13 cellular contexts compared by ENCODE assay signal in genomic region chr7:101696-102376, GRCh38.
DNase-seq lines count a peak whose midpoint lies in the region; ATAC-seq, FAIRE-seq and TF ChIP-seq lines count a peak whose summit lies in the region.
"Had no signal": no experiment of that assay in that cellular context is flagged by ENCODE, and none has a peak within 500 bp of the region (broad histone marks: within the 10 kb centered on the region; RNA-seq: fewer than 3 reads in every experiment).

No MANE protein-coding gene starts in this region.

- H2BK12ac ChIP-seq in neuronal stem cell (ENCODE audit: low read length), result no peak overlapping the region

- H3K14ac ChIP-seq in neuronal stem cell (ENCODE audit: low read length), result no peak overlapping the region

- no CpG with 5 or more reads among the region's 13 CpGs for WGBS in neuronal stem cell (ENCODE audit: extremely low coverage in 2 of 2, insufficient read length in 2 of 2, insufficient replicate concordance in 1 of 2), 2 donors

- no peak overlapping the region for H3K4me2 ChIP-seq in neuronal stem cell (ENCODE audit: insufficient read depth, low read length, poor library complexity, severe bottlenecking)

- no peak overlapping the region for H3K4me3 Mint-ChIP-seq in activated CD8-positive, alpha-beta T cell treated with anti-CD3 and anti-CD28 coated beads, Interleukin-2, amount 10 ng/mL, durations not matched to agents 7 days and 5 days
- no peak overlapping the region for H3K4me3 Mint-ChIP-seq in activated CD8-positive, alpha-beta T cell treated with anti-CD3 and anti-CD28 coated beads for 36 hours
- H3K4me3 Mint-ChIP-seq in T-helper 17 cell, result no peak overlapping the region
- H3K4me3 Mint-ChIP-seq: mesothelial cell of epicardium had no signal

- CTCF ChIA-PET in activated CD8-positive, alpha-beta T cell treated with anti-CD3 and anti-CD28 coated beads, Interleukin-2, amount 10 ng/mL, durations not matched to agents 7 days and 5 days (lab: Charles Lee), result no interaction called here
- CTCF ChIA-PET in activated CD8-positive, alpha-beta T cell treated with anti-CD3 and anti-CD28 coated beads for 36 hours (lab: Charles Lee), result no interaction called here

- no peaks in the 10 kb centered on the region for H3K36me3 ChIP-seq in neuronal stem cell (replicated peaks in 1 of 2; ENCODE audit: control insufficient read depth in 2 of 2, insufficient read depth in 2 of 2, low read length in 2 of 2)
- H3K36me3 ChIP-seq: ascending aorta had no signal

- no peak overlapping the region for H3K9ac ChIP-seq in neuronal stem cell (ENCODE audit: low read depth, low read length, poor library complexity)

- H3K27me3 Mint-ChIP-seq in activated CD8-positive, alpha-beta T cell treated with anti-CD3 and anti-CD28 coated beads, Interleukin-2, amount 10 ng/mL, durations not matched to agents 7 days and 5 days (ENCODE audit: low read depth), result peaks cover 4% of the 10 kb centered on the region
- peaks cover 8% of the 10 kb centered on the region for H3K27me3 Mint-ChIP-seq in activated CD8-positive, alpha-beta T cell treated with anti-CD3 and anti-CD28 coated beads for 36 hours
- no peaks in the 10 kb centered on the region for H3K27me3 Mint-ChIP-seq in T-helper 17 cell

- H2AK5ac ChIP-seq in neuronal stem cell (ENCODE audit: low read depth, low read length), result no peak overlapping the region

- H3K4me1 Mint-ChIP-seq in activated CD8-positive, alpha-beta T cell treated with anti-CD3 and anti-CD28 coated beads, Interleukin-2, amount 10 ng/mL, durations not matched to agents 7 days and 5 days (ENCODE audit: low read depth), result no peaks in the 10 kb centered on the region
- no peaks in the 10 kb centered on the region for H3K4me1 Mint-ChIP-seq in activated CD8-positive, alpha-beta T cell treated with anti-CD3 and anti-CD28 coated beads for 36 hours (ENCODE audit: low read depth)
- H3K4me1 Mint-ChIP-seq in T-helper 17 cell, result no peaks in the 10 kb centered on the region
- H3K4me1 Mint-ChIP-seq: mesothelial cell of epicardium had no signal

- in situ Hi-C loops in GM13977 (cut with MboI; ENCODE audit: low pct_unique_long_range_greater_than_20kb, low sequenced_read_pairs, unreplicated experiment), result no loop called here

- H2BK5ac ChIP-seq in neuronal stem cell (ENCODE audit: low read length), result no peak overlapping the region

- H3K23ac ChIP-seq in neuronal stem cell (ENCODE audit: low read depth, low read length, poor library complexity), result no peak overlapping the region

- no peaks in the 10 kb centered on the region for H3K9me3 ChIP-seq in T-helper 17 cell (ENCODE audit: control insufficient read depth, low read length, poor library complexity, severe bottlenecking)
- no peaks in the 10 kb centered on the region for H3K9me3 ChIP-seq in neuronal stem cell (replicated peaks in 1 of 2; ENCODE audit: control insufficient read depth in 2 of 2, insufficient read depth in 1 of 2, low read depth in 1 of 2, low read length in 2 of 2)

- no peak overlapping the region for H3K27ac ChIP-seq in neuronal stem cell (replicated peaks; ENCODE audit: low read length)
- H3K27ac ChIP-seq: ascending aorta had no signal

- intact Hi-C loops in activated CD8-positive, alpha-beta T cell treated with anti-CD3 and anti-CD28 coated beads for 36 hours (cut with micrococcal nuclease), result no loop called here

- H2AFZ ChIP-seq in neuronal stem cell (ENCODE audit: low read length), result no peak overlapping the region

- peaks cover 0 to 3% of the 10 kb centered on the region in 2 donors for H3K4me1 ChIP-seq in neuronal stem cell (ENCODE audit: control insufficient read depth in 2 of 2, insufficient read depth in 1 of 2, low read depth in 1 of 2, low read length in 2 of 2)
- H3K4me1 ChIP-seq: ascending aorta had no signal

- no peaks in the 10 kb centered on the region for H3K36me3 Mint-ChIP-seq in activated CD8-positive, alpha-beta T cell treated with anti-CD3 and anti-CD28 coated beads, Interleukin-2, amount 10 ng/mL, durations not matched to agents 7 days and 5 days (ENCODE audit: low read depth)
- H3K36me3 Mint-ChIP-seq in activated CD8-positive, alpha-beta T cell treated with anti-CD3 and anti-CD28 coated beads for 36 hours (ENCODE audit: low read depth), result no peaks in the 10 kb centered on the region
- H3K36me3 Mint-ChIP-seq in T-helper 17 cell (ENCODE audit: low read depth), result no peaks in the 10 kb centered on the region
- H3K36me3 Mint-ChIP-seq: mesothelial cell of epicardium had no signal

- H3K18ac ChIP-seq in neuronal stem cell (ENCODE audit: low read length), result no peak overlapping the region

- no peak overlapping the region for H4K91ac ChIP-seq in neuronal stem cell (ENCODE audit: low read depth, low read length, poor library complexity)

- TF ChIP-seq CTCF in activated CD8-positive, alpha-beta T cell treated with anti-CD3 and anti-CD28 coated beads for 36 hours (IDR thresholded peaks at IDR 0.05), result no peak
- TF ChIP-seq CTCF in foreskin fibroblast (IDR thresholded peaks at IDR 0.05; ENCODE audit: low read depth, low read length) (no peak), GM13977 (IDR thresholded peaks at IDR 0.05; ENCODE audit: extremely low read depth, insufficient read depth, missing control alignments) (no peak)

- H3K4me3 ChIP-seq in foreskin fibroblast (ENCODE audit: low read depth in 1 of 2, low read length in 2 of 2), result no peak overlapping the region
- no peak overlapping the region for H3K4me3 ChIP-seq in neuronal stem cell (ENCODE audit: low read length in 2 of 2)
- H3K4me3 ChIP-seq: ascending aorta had no signal

- peak; percentile 14 for DNase-seq in activated CD8-positive, alpha-beta T cell treated with anti-CD3 and anti-CD28 coated beads, Interleukin-2, amount 10 ng/mL, durations not matched to agents 7 days and 5 days
- no peak for DNase-seq in activated CD8-positive, alpha-beta T cell treated with anti-CD3 and anti-CD28 coated beads for 36 hours
- no peak for DNase-seq in T-helper 17 cell
- peak; percentile 91 to 93 for DNase-seq in foreskin fibroblast
- peak; percentile 47 for DNase-seq in urothelium cell line (ENCODE audit: low spot score)
- DNase-seq in neuronal stem cell (ENCODE audit: low spot score), result no peak
- DNase-seq in GM13977 (ENCODE audit: low spot score), result no peak
- DNase-seq in pons (ENCODE audit: low spot score), result no peak
- DNase-seq: activated CD8-positive, alpha-beta memory T cell treated with anti-CD3 and anti-CD28 coated beads, Interleukin-2, amount 50 U/mL, for 48 hours; NCI-H510A treated with DMSO at 0.1 percent for 48 hours had no signal

- H4K8ac ChIP-seq in neuronal stem cell (ENCODE audit: low read depth, low read length), result no peak overlapping the region

- FAIRE-seq in urothelium cell line (lab: Jason Lieb, UNC), result no peak
- FAIRE-seq: frontal cortex had no signal

- POLR2A ChIA-PET in activated CD8-positive, alpha-beta T cell treated with anti-CD3 and anti-CD28 coated beads, Interleukin-2, amount 10 ng/mL, durations not matched to agents 7 days and 5 days (lab: Charles Lee), result no interaction called here
- POLR2A ChIA-PET in activated CD8-positive, alpha-beta T cell treated with anti-CD3 and anti-CD28 coated beads for 36 hours (lab: Charles Lee), result no interaction called here

- no peaks in the 10 kb centered on the region for H3K79me1 ChIP-seq in neuronal stem cell (ENCODE audit: low read depth, low read length)

- H3K27me3 ChIP-seq in neuronal stem cell (ENCODE audit: control insufficient read depth in 3 of 3, insufficient read depth in 3 of 3, low read depth in 1 of 3, low read length in 3 of 3), result peaks cover 0 to under 1% (median 0%) of the 10 kb centered on the region in 3 experiments
- H3K27me3 ChIP-seq: ascending aorta had no signal

- H2BK15ac ChIP-seq in neuronal stem cell (ENCODE audit: low read length), result no peak overlapping the region

- H2BK120ac ChIP-seq in neuronal stem cell (ENCODE audit: low read depth, low read length), result no peak overlapping the region

- H3K27ac Mint-ChIP-seq in activated CD8-positive, alpha-beta T cell treated with anti-CD3 and anti-CD28 coated beads, Interleukin-2, amount 10 ng/mL, durations not matched to agents 7 days and 5 days, result no peak overlapping the region
- H3K27ac Mint-ChIP-seq in activated CD8-positive, alpha-beta T cell treated with anti-CD3 and anti-CD28 coated beads for 36 hours, result no peak overlapping the region
- H3K27ac Mint-ChIP-seq in T-helper 17 cell, result peak overlapping the region; percentile 22
- H3K27ac Mint-ChIP-seq: mesothelial cell of epicardium had no signal

- H3K9me3 Mint-ChIP-seq in activated CD8-positive, alpha-beta T cell treated with anti-CD3 and anti-CD28 coated beads, Interleukin-2, amount 10 ng/mL, durations not matched to agents 7 days and 5 days (ENCODE audit: insufficient read depth), result no peaks in the 10 kb centered on the region
- peaks cover 3% of the 10 kb centered on the region for H3K9me3 Mint-ChIP-seq in activated CD8-positive, alpha-beta T cell treated with anti-CD3 and anti-CD28 coated beads for 36 hours

- H3K4ac ChIP-seq in neuronal stem cell (ENCODE audit: low read length), result no peak overlapping the region

- ATAC-seq in activated CD8-positive, alpha-beta T cell treated with anti-CD3 and anti-CD28 coated beads, Interleukin-2, amount 10 ng/mL, durations not matched to agents 7 days and 5 days, result no peak
- ATAC-seq in activated CD8-positive, alpha-beta T cell treated with anti-CD3 and anti-CD28 coated beads for 36 hours, result no peak
- ATAC-seq in T-helper 17 cell, result no peak

Comparison
In these comparisons a context has a peak if more than half of its experiments do, and no peak if none do; other contexts are left out.
1. DNase-seq: peak in activated CD8-positive, alpha-beta T cell treated with anti-CD3 and anti-CD28 coated beads, Interleukin-2, amount 10 ng/mL, durations not matched to agents 7 days and 5 days (single experiment), foreskin fibroblast (2 of 2) and urothelium cell line (single experiment); none in activated CD8-positive, alpha-beta T cell treated with anti-CD3 and anti-CD28 coated beads for 36 hours (single experiment), T-helper 17 cell (0 of 3), neuronal stem cell (single experiment), GM13977 (single experiment) and pons (single experiment).